Comparison of ENCODE assay signal across 25 cellular contexts in the genomic region with DNA sequence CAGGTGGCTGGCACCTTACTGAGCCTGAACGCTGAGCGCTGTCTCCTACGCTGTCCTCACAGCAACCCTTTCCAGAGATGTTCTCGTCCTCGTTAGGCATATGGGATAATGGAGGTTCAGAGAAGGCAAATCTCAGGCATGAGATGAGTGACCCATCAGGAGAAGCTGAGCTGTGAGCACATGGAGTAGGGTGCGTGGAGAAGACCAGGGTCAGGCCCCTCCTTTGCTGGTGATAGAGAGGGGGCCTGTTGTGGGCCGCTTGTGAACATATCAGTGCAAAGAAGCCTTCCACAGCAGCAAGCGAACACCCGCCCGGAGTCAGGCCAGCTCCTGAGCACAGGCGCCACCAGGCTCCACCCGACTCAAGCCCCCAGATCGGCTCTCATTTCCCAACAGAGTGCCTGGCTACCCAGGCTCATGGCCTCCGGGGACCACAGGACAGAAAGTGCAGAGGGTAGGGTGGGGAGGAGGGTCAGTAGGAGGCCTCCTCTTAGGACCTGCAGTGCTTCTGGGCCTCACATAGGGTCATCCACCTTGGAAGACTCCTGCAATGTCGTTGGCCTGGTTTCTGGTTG. TPM values are rescaled to one million over a fixed set of nuclear protein-coding genes. Genes with fewer than 3 reads are reported as not detected.
DNase-seq lines count a peak whose midpoint lies in the region; ATAC-seq and TF ChIP-seq lines count a peak whose summit lies in the region.
"Had no signal": no experiment of that assay in that cellular context is flagged by ENCODE, and none has a peak within 500 bp of the region (broad histone marks: within the 10 kb centered on the region; RNA-seq: fewer than 3 reads in every experiment).

No MANE protein-coding gene starts in this region.

- H3K4me1 ChIP-seq in ectodermal cell (ENCODE audit: control insufficient read depth, insufficient read depth, low read length): peaks cover 14% of the 10 kb centered on the region
- H3K4me1 ChIP-seq in effector memory CD4-positive, alpha-beta T cell (ENCODE audit: control insufficient read depth, insufficient read depth, low read length, poor library complexity, severe bottlenecking): peaks cover 5% of the 10 kb centered on the region

- H3K27me3 Mint-ChIP-seq in mesothelial cell of epicardium (ENCODE audit: low read depth): peaks cover 97% of the 10 kb centered on the region
- H3K27me3 Mint-ChIP-seq in activated CD8-positive, alpha-beta T cell treated with anti-CD3 and anti-CD28 coated beads for 36 hours: peaks cover 32% of the 10 kb centered on the region

- intact Hi-C loops in Right ventricle myocardium inferior (cut with DNase I): loop anchor here (5.0 kb wide), 1 partner anchor 365 kb away; the partner anchor contains the start of gene SLC25A48
- intact Hi-C loops in cardiac septum (cut with DNase I): loop anchor here (10.0 kb wide), 1 partner anchor 368 kb away; the partner anchor contains the start of gene SLC25A48
- intact Hi-C loops in activated CD8-positive, alpha-beta T cell treated with anti-CD3 and anti-CD28 coated beads for 36 hours (cut with micrococcal nuclease): loop anchor here (5.0 kb wide), 1 partner anchor 365 kb away; the partner anchor contains the start of gene SLC25A48

- TF ChIP-seq CTCF in mesothelial cell of epicardium (IDR thresholded peaks at IDR 0.05; ENCODE audit: unreplicated experiment): no peak
- no peak for TF ChIP-seq CTCF in activated CD8-positive, alpha-beta T cell treated with anti-CD3 and anti-CD28 coated beads for 36 hours (IDR thresholded peaks at IDR 0.05)

- H3K4me3 ChIP-seq in ectodermal cell (ENCODE audit: insufficient read depth, low read depth, low read length): peak overlapping the region; percentile 11
- no peak overlapping the region for H3K4me3 ChIP-seq in effector memory CD4-positive, alpha-beta T cell (ENCODE audit: insufficient read depth, low read depth, low read length, poor library complexity, severe bottlenecking)
- H3K4me3 ChIP-seq: hepatocyte had no signal

- peaks cover 98% of the 10 kb centered on the region for H3K27me3 ChIP-seq in ectodermal cell (ENCODE audit: control insufficient read depth, insufficient read depth, low read length, poor library complexity, severe bottlenecking)
- peaks cover 7% of the 10 kb centered on the region for H3K27me3 ChIP-seq in effector memory CD4-positive, alpha-beta T cell (replicated peaks; ENCODE audit: control insufficient read depth, insufficient read depth, low read length, poor library complexity, severe bottlenecking)

- no peak overlapping the region for H3K27ac Mint-ChIP-seq in mesothelial cell of epicardium
- H3K27ac Mint-ChIP-seq in activated CD8-positive, alpha-beta T cell treated with anti-CD3 and anti-CD28 coated beads for 36 hours: no peak overlapping the region
- H3K27ac Mint-ChIP-seq: activated CD4-positive, alpha-beta memory T cell treated with anti-CD3 and anti-CD28 coated beads for 36 hours; activated naive CD8-positive, alpha-beta T cell treated with anti-CD3 and anti-CD28 coated beads, Interleukin-2, amount 50 U/mL, for 24 hours; natural killer cell treated with Interleukin-12 subunit alpha and Interleukin-12 subunit beta and Interleukin-15 and Interleukin-18, amount 100 ng/mL, for 72 hours; type B pancreatic cell had no signal

- POLR2A ChIA-PET in activated CD8-positive, alpha-beta T cell treated with anti-CD3 and anti-CD28 coated beads for 36 hours (lab: Charles Lee): interaction anchor here (1.1 to 1.6 kb wide), 2 partner anchors 10 to 85 kb away, joined by 3 to 4 read pairs; no protein-coding TSS in a partner anchor

- no peak overlapping the region for H3K27ac ChIP-seq in ectodermal cell (ENCODE audit: insufficient read depth, low read depth, low read length, poor library complexity, severe bottlenecking)
- no peak overlapping the region for H3K27ac ChIP-seq in effector memory CD4-positive, alpha-beta T cell (ENCODE audit: insufficient read depth, low read length, poor library complexity, severe bottlenecking)
- H3K27ac ChIP-seq: foreskin keratinocyte, hepatocyte had no signal

- DNase-seq in Right ventricle myocardium inferior (ENCODE audit: missing footprints) (peak; percentile 64), cardiac septum (ENCODE audit: low spot score) (no peak), mesothelial cell of epicardium (ENCODE audit: low spot score in 2 of 2, unreplicated experiment in 2 of 2) (no peak), pons (ENCODE audit: low spot score) (no peak), glomerular visceral epithelial cell (ENCODE audit: extremely low spot score) (no peak)
- DNase-seq in activated CD8-positive, alpha-beta T cell treated with anti-CD3 and anti-CD28 coated beads for 36 hours: no peak
- no peak for DNase-seq in effector memory CD4-positive, alpha-beta T cell
- DNase-seq: activated CD4-positive, alpha-beta memory T cell treated with anti-CD3 and anti-CD28 coated beads for 36 hours; activated gamma-delta T cell; activated naive CD8-positive, alpha-beta T cell treated with anti-CD3 and anti-CD28 coated beads, Interleukin-2, amount 50 U/mL, for 24 hours; AML-193; foreskin keratinocyte; left ventricle myocardium superior; NCI-H2029 treated with DMSO at 0.1 percent for 48 hours; PC-3; SHP77; T1000 had no signal

- no peaks in the 10 kb centered on the region for H3K9me3 ChIP-seq in ectodermal cell (ENCODE audit: control insufficient read depth, low read length)
- H3K9me3 ChIP-seq in effector memory CD4-positive, alpha-beta T cell (ENCODE audit: control insufficient read depth, low read length): no peaks in the 10 kb centered on the region

- H3K4me3 Mint-ChIP-seq in mesothelial cell of epicardium: peak overlapping the region; percentile 66
- no peak overlapping the region for H3K4me3 Mint-ChIP-seq in activated CD8-positive, alpha-beta T cell treated with anti-CD3 and anti-CD28 coated beads for 36 hours
- H3K4me3 Mint-ChIP-seq: activated CD4-positive, alpha-beta memory T cell treated with anti-CD3 and anti-CD28 coated beads for 36 hours had no signal

- H3K9me3 Mint-ChIP-seq in mesothelial cell of epicardium: no peaks in the 10 kb centered on the region
- H3K9me3 Mint-ChIP-seq in activated CD8-positive, alpha-beta T cell treated with anti-CD3 and anti-CD28 coated beads for 36 hours: no peaks in the 10 kb centered on the region
- H3K9me3 Mint-ChIP-seq: activated CD4-positive, alpha-beta memory T cell treated with anti-CD3 and anti-CD28 coated beads for 36 hours; activated naive CD8-positive, alpha-beta T cell treated with anti-CD3 and anti-CD28 coated beads, Interleukin-2, amount 50 U/mL, for 24 hours; natural killer cell treated with Interleukin-12 subunit alpha and Interleukin-12 subunit beta and Interleukin-15 and Interleukin-18, amount 100 ng/mL, for 72 hours; type B pancreatic cell had no signal

- no peak for ATAC-seq in Right ventricle myocardium inferior
- ATAC-seq in activated CD8-positive, alpha-beta T cell treated with anti-CD3 and anti-CD28 coated beads for 36 hours: no peak
- ATAC-seq: esophagus mucosa had no signal

- H3K4me1 Mint-ChIP-seq in mesothelial cell of epicardium: peaks cover 11% of the 10 kb centered on the region
- peaks cover 9% of the 10 kb centered on the region for H3K4me1 Mint-ChIP-seq in activated CD8-positive, alpha-beta T cell treated with anti-CD3 and anti-CD28 coated beads for 36 hours (ENCODE audit: low read depth)

- no peaks in the 10 kb centered on the region for H3K36me3 Mint-ChIP-seq in mesothelial cell of epicardium
- no peaks in the 10 kb centered on the region for H3K36me3 Mint-ChIP-seq in activated CD8-positive, alpha-beta T cell treated with anti-CD3 and anti-CD28 coated beads for 36 hours (ENCODE audit: low read depth)
- H3K36me3 Mint-ChIP-seq: activated CD4-positive, alpha-beta memory T cell treated with anti-CD3 and anti-CD28 coated beads for 36 hours; natural killer cell treated with Interleukin-12 subunit alpha and Interleukin-12 subunit beta and Interleukin-15 and Interleukin-18, amount 100 ng/mL, for 72 hours; type B pancreatic cell had no signal

- CTCF ChIA-PET in activated CD8-positive, alpha-beta T cell treated with anti-CD3 and anti-CD28 coated beads for 36 hours (lab: Charles Lee): interaction anchor here (0.7 to 14.5 kb wide), 19 partner anchors 8 to 615 kb away, joined by 3 to 430 read pairs (median 6); no protein-coding TSS in a partner anchor

- WGBS in ectodermal cell, 2 experiments: 44 to 45% methylated on average over 15 of the region's 15 CpGs

- H3K36me3 ChIP-seq in ectodermal cell (ENCODE audit: control insufficient read depth, insufficient read depth, low read length): no peaks in the 10 kb centered on the region
- no peaks in the 10 kb centered on the region for H3K36me3 ChIP-seq in effector memory CD4-positive, alpha-beta T cell (ENCODE audit: control insufficient read depth, insufficient read depth, low read length)

RNA-seq across cellular contexts. Expression of gene TIFAB, which starts 15.0 kb away (rescaled TPM):
- total RNA-seq in Right ventricle myocardium inferior (not detected), cardiac septum (not detected), mesothelial cell of epicardium (not detected in 3 replicates)
- polyA plus RNA-seq in ectodermal cell (2013, experiment 1 of 4): not detected
- polyA plus RNA-seq in ectodermal cell (2013, experiment 2 of 4): not detected
- polyA plus RNA-seq in ectodermal cell (2013, experiment 3 of 4): not detected
- polyA plus RNA-seq in ectodermal cell (2013, experiment 4 of 4): not detected
- total RNA-seq in activated CD8-positive, alpha-beta T cell treated with anti-CD3 and anti-CD28 coated beads for 36 hours: not detected
- total RNA-seq: activated CD4-positive, alpha-beta memory T cell treated with anti-CD3 and anti-CD28 coated beads for 36 hours; cerebellum; esophagus mucosa; foreskin keratinocyte; H4; hepatocyte; left ventricle myocardium superior; LHCN-M2; natural killer cell treated with Interleukin-12 subunit alpha and Interleukin-12 subunit beta and Interleukin-15 and Interleukin-18, amount 100 ng/mL, for 72 hours; PC-3 had no signal
- polyA plus RNA-seq: foreskin keratinocyte, hepatocyte had no signal

RNA-seq across cellular contexts. Expression of gene DCANP1, which starts 20.0 kb away (rescaled TPM):
- total RNA-seq in Right ventricle myocardium inferior (not detected), cardiac septum (not detected), mesothelial cell of epicardium (not detected in 3 replicates)
- not detected for polyA plus RNA-seq in ectodermal cell (2013, experiment 1 of 4)
- polyA plus RNA-seq in ectodermal cell (2013, experiment 2 of 4): not detected
- not detected for polyA plus RNA-seq in ectodermal cell (2013, experiment 3 of 4)
- polyA plus RNA-seq in ectodermal cell (2013, experiment 4 of 4): not detected
- total RNA-seq in activated CD8-positive, alpha-beta T cell treated with anti-CD3 and anti-CD28 coated beads for 36 hours: not detected
- total RNA-seq: activated CD4-positive, alpha-beta memory T cell treated with anti-CD3 and anti-CD28 coated beads for 36 hours; cerebellum; esophagus mucosa; foreskin keratinocyte; H4; hepatocyte; left ventricle myocardium superior; LHCN-M2; natural killer cell treated with Interleukin-12 subunit alpha and Interleukin-12 subunit beta and Interleukin-15 and Interleukin-18, amount 100 ng/mL, for 72 hours; PC-3 had no signal
- polyA plus RNA-seq: foreskin keratinocyte, hepatocyte had no signal
